8 cellular contexts compared by ENCODE assay signal in the genomic region with DNA sequence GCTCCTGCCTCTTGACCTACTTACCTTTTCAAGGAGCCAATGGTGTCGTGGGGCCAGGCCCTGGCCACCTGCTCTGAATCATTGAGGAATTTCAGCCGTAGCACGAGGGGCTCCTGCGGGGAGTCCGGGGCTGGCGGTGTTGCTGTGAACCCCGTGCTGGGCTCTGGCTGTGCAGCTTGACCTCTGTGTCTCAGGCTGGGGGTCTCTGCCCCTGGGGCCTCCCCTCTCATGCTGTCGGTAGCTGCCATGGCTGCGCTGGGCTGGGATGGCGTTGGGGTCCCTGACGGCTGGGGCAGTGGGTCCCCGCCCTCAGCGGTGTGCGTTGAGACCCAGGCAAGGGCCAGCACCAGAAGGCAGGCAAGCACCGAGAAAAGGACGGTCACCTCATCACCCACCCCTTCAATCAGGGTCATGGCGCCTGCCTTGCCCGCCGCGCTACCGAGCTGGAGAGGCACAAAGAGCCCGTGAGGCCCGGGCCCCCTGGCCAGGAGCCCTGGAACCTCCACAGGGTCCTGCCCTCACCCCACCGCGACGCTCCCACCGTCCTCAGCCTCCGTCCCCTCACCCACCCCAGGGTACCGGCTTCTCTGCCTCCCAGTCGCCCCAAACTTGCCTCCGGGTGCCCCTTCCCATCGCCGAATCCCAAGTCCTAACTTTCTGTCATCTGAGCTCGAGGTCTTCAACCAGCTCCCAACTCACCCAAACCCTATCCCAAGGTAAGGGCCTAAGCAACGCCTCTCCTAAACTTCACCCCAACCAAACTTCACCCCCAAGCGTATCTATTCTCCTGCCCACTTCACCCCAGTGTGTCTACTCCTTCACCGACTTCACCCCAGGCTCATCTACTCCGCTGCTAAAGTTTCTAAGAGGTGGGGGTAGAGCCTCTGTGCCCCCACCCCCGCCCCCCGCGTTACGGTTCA. TPM values are rescaled to one million over a fixed set of nuclear protein-coding genes. Genes with fewer than 3 reads are reported as not detected.
A peak's percentile ranks its signal among the peaks of the same experiment; 100 is the strongest.
DNase-seq lines count a peak whose midpoint lies in the region; ATAC-seq and TF ChIP-seq lines count a peak whose summit lies in the region.

No MANE protein-coding gene starts in this region.

- peak overlapping the region; percentile 59 for H3K27ac ChIP-seq in DOHH2 (ENCODE audit: low read depth, low read length)
- H3K27ac ChIP-seq in esophagus muscularis mucosa (replicated peaks in 1 of 4) = peak overlapping the region; percentile 89 to 99 (median 94)
- H3K27ac ChIP-seq in parathyroid adenoma = peak overlapping the region; percentile 96

- H2AFZ ChIP-seq in parathyroid adenoma = peak overlapping the region; percentile 77

- H3K79me2 ChIP-seq in DOHH2 (ENCODE audit: control insufficient read depth, low read length) = peaks cover 51% of the 10 kb centered on the region
- H3K79me2 ChIP-seq in parathyroid adenoma = peaks cover 10% of the 10 kb centered on the region

- H3K36me3 ChIP-seq in DOHH2 (ENCODE audit: control insufficient read depth, low read length) = peaks cover 42% of the 10 kb centered on the region
- H3K36me3 ChIP-seq in esophagus muscularis mucosa = peaks cover 0 to 8% (median 1%) of the 10 kb centered on the region in 4 donors
- H3K36me3 ChIP-seq in parathyroid adenoma (ENCODE audit: control insufficient read depth, insufficient read depth, low read length) = no peaks in the 10 kb centered on the region

- peaks cover 15% of the 10 kb centered on the region for H3F3A ChIP-seq in DOHH2 (ENCODE audit: control insufficient read depth, insufficient read depth)

- peaks cover 24% of the 10 kb centered on the region for H3K27me3 ChIP-seq in DOHH2 (ENCODE audit: control insufficient read depth, low read length)
- no peaks in the 10 kb centered on the region for H3K27me3 ChIP-seq in esophagus muscularis mucosa
- no peaks in the 10 kb centered on the region for H3K27me3 ChIP-seq in parathyroid adenoma (ENCODE audit: control insufficient read depth, insufficient read depth, low read length)

- no peak overlapping the region for H3K9ac ChIP-seq in parathyroid adenoma

- peaks cover 65% of the 10 kb centered on the region for H3K4me1 ChIP-seq in DOHH2 (ENCODE audit: control insufficient read depth, low read length)
- H3K4me1 ChIP-seq in esophagus muscularis mucosa = peaks cover 59 to 69% (median 63%) of the 10 kb centered on the region in 4 donors
- H3K4me1 ChIP-seq in parathyroid adenoma = peaks cover 31% of the 10 kb centered on the region

- TF ChIP-seq POLR2A in esophagus muscularis mucosa (IDR thresholded peaks at IDR 0.05; ENCODE audit: low read depth) = no peak

- H3K4me3 ChIP-seq in DOHH2 (ENCODE audit: low read length) (peak overlapping the region; percentile 95), esophagus muscularis mucosa (peak overlapping the region; percentile 66 to 89 (median 82)), parathyroid adenoma (ENCODE audit: low read depth, low read length) (peak overlapping the region; percentile 88)

- DNase-seq in RKO (ENCODE audit: low spot score) = peak; percentile 61
- no peak for DNase-seq in esophagus muscularis mucosa (ENCODE audit: extremely low spot score)
- no peak for DNase-seq in posterior vena cava (ENCODE audit: low spot score)
- DNase-seq in NCI-H1048 (lab: John Stamatoyannopoulos, UW) = no peak
- no peak for DNase-seq in A172 (ENCODE audit: low spot score)

- H4K20me1 ChIP-seq in DOHH2 (ENCODE audit: control insufficient read depth, insufficient read depth, low read depth, low read length) = peaks cover 7% of the 10 kb centered on the region; the same call in 1 of the 2 replicates

- no peaks in the 10 kb centered on the region for H3K9me3 ChIP-seq in DOHH2 (ENCODE audit: control insufficient read depth, insufficient read depth, low read length)
- no peaks in the 10 kb centered on the region for H3K9me3 ChIP-seq in esophagus muscularis mucosa
- no peaks in the 10 kb centered on the region for H3K9me3 ChIP-seq in parathyroid adenoma (ENCODE audit: control insufficient read depth, low read length)

- TF ChIP-seq CTCF in DOHH2 (IDR thresholded peaks at IDR 0.05; ENCODE audit: low read depth, low read length, poor library complexity, severe bottlenecking) (no peak), esophagus muscularis mucosa (IDR thresholded peaks at IDR 0.05) (no peak), parathyroid adenoma (IDR thresholded peaks at IDR 0.05) (no peak)

- WGBS in esophagus muscularis mucosa = 34% methylated on average over 23 of the region's 42 CpGs

- ATAC-seq in HG03565 (IDR thresholded peaks at IDR 0.05; ENCODE audit: unreplicated experiment) = no peak

- H3K4me2 ChIP-seq in DOHH2 (ENCODE audit: low read length) (peak overlapping the region; percentile 85), parathyroid adenoma (ENCODE audit: low read length) (peak overlapping the region; percentile 96)

- intact Hi-C loops in esophagus muscularis mucosa (cut with DNase I) (no loop called here), posterior vena cava (cut with DNase I) (no loop called here)

- H3K9me2 ChIP-seq in DOHH2 (replicated peaks; ENCODE audit: control insufficient read depth, low read length) = no peaks in the 10 kb centered on the region

- no peak for TF ChIP-seq EP300 in esophagus muscularis mucosa (IDR thresholded peaks at IDR 0.05)

RNA-seq across cellular contexts. Expression of gene TMUB1, which starts 0.9 kb away (rescaled TPM):
- 10 to 100 TPM; 39.0 to 66.6 (median 51.4) TPM for total RNA-seq in esophagus muscularis mucosa
- 10 to 100 TPM; 27.4 to 27.7 TPM for total RNA-seq in posterior vena cava
- total RNA-seq in A172 (2014; rRNA removed; shearing (Covaris generic)) = 28.9 and 42.8 TPM in 2 replicates

RNA-seq across cellular contexts. Expression of gene FASTK, which starts 1.8 kb away (rescaled TPM):
- total RNA-seq in esophagus muscularis mucosa (10 to 100 TPM; 45.7 to 74.9 (median 60.4) TPM), posterior vena cava (10 to 100 TPM; 35.5 to 56.3 TPM)
- total RNA-seq in A172 (2014; rRNA removed; shearing (Covaris generic)) = 95.4 and 118 TPM in 2 replicates

RNA-seq across cellular contexts. Expression of gene AGAP3, which starts 3.9 kb away (rescaled TPM):
- total RNA-seq in esophagus muscularis mucosa = 10 to 100 TPM; 33.8 to 71.2 (median 60.0) TPM
- total RNA-seq in posterior vena cava = 10 to 100 TPM; 55.7 to 63.6 TPM
- 46.4 and 58.9 TPM in 2 replicates for total RNA-seq in A172 (2014; rRNA removed; shearing (Covaris generic))

RNA-seq across cellular contexts. Expression of gene SLC4A2, which starts 23.0 kb away (rescaled TPM):
- total RNA-seq in esophagus muscularis mucosa (100 to 1,000 TPM in 3 of 4 donors, 10 to 100 TPM in 1; 96.8 to 165 (median 122) TPM), posterior vena cava (100 to 1,000 TPM; 105 to 212 TPM)
- 195 and 238 TPM in 2 replicates for total RNA-seq in A172 (2014; rRNA removed; shearing (Covaris generic))

RNA-seq across cellular contexts. Expression of gene CDK5, which starts 24.7 kb away (rescaled TPM):
- 10 to 100 TPM in 2 of 4 donors, 1 to 10 TPM in 2; 5.3 to 10.4 (median 9.7) TPM for total RNA-seq in esophagus muscularis mucosa
- 1 to 10 TPM; 5.2 to 7.3 TPM for total RNA-seq in posterior vena cava
- total RNA-seq in A172 (2014; rRNA removed; shearing (Covaris generic)) = 57.0 and 58.7 TPM in 2 replicates
